ENCODE assay signal across 17 cellular contexts in genomic region chr2:132282911-132283310, GRCh38.
A peak's percentile ranks its signal among the peaks of the same experiment; 100 is the strongest.
DNase-seq lines count a peak whose midpoint lies in the region; ATAC-seq, FAIRE-seq and TF ChIP-seq lines count a peak whose summit lies in the region.
"Had no signal": no experiment of that assay in that cellular context is flagged by ENCODE, and none has a peak within 500 bp of the region (broad histone marks: within the 10 kb centered on the region; RNA-seq: fewer than 3 reads in every experiment).

No MANE protein-coding gene starts in this region.

- H4K12ac ChIP-seq in trophoblast cell (ENCODE audit: low read depth, low read length) = no peak overlapping the region

- H2BK12ac ChIP-seq in trophoblast cell (ENCODE audit: low read length) = no peak overlapping the region

- H3K27ac ChIP-seq in GM12878 (ENCODE audit: control insufficient read depth, insufficient read depth) (no peak overlapping the region), endodermal cell (ENCODE audit: low read depth, low read length) (no peak overlapping the region), trophoblast cell (ENCODE audit: low read depth, low read length) (no peak overlapping the region), SJCRH30 (no peak overlapping the region)
- H3K27ac ChIP-seq: GM23248 had no signal

- peak; percentile 89 for FAIRE-seq in GM12878 (lab: Jason Lieb, UNC)
- FAIRE-seq: H1 had no signal

- H4K91ac ChIP-seq in trophoblast cell (ENCODE audit: low read depth, low read length) = no peak overlapping the region

- peaks cover 5% of the 10 kb centered on the region for H3K4me1 Mint-ChIP-seq in endodermal cell
- H3K4me1 Mint-ChIP-seq: CD4-positive, alpha-beta memory T cell had no signal

- H3K27me3 ChIP-seq in GM12878 (replicated peaks in 1 of 2; ENCODE audit: control insufficient read depth in 2 of 2, insufficient read depth in 2 of 2, low read length in 1 of 2) (no peaks in the 10 kb centered on the region), endodermal cell (ENCODE audit: control insufficient read depth, insufficient read depth, low read length, poor library complexity, severe bottlenecking) (no peaks in the 10 kb centered on the region), trophoblast cell (ENCODE audit: insufficient read depth, low read length) (no peaks in the 10 kb centered on the region), SJCRH30 (no peaks in the 10 kb centered on the region)

- H3K79me2 ChIP-seq in GM12878 (ENCODE audit: control insufficient read depth, insufficient read depth, low read length) (no peaks in the 10 kb centered on the region), trophoblast cell (ENCODE audit: control insufficient read depth, insufficient read depth, low read length, poor library complexity) (no peaks in the 10 kb centered on the region)

- no peak overlapping the region for H3K4me2 ChIP-seq in GM12878 (ENCODE audit: control insufficient read depth, insufficient read depth)
- H3K4me2 ChIP-seq in trophoblast cell (ENCODE audit: low read length) = no peak overlapping the region

- no peak overlapping the region for H2AK5ac ChIP-seq in trophoblast cell (ENCODE audit: low read length)

- in situ Hi-C loops in GM12878 (cut with MboI) = no loop called here

- SMC1A ChIA-PET in GM12878 (lab: Charles Lee; ENCODE audit: uncharacterized antibody, unreplicated experiment) = no interaction called here

- TF ChIP-seq POLR2A in GM12878 (IDR thresholded peaks at IDR 0.05; ENCODE audit: low read depth, low read length) = no peak

- no peak overlapping the region for H3K18ac ChIP-seq in trophoblast cell (ENCODE audit: low read length)

- H3K4me1 ChIP-seq in GM12878 (ENCODE audit: control insufficient read depth, insufficient read depth, low read length) (no peaks in the 10 kb centered on the region), endodermal cell (ENCODE audit: control insufficient read depth, insufficient read depth, low read length) (no peaks in the 10 kb centered on the region), trophoblast cell (ENCODE audit: control insufficient read depth in 1 of 2, insufficient read depth in 2 of 2, low read length in 2 of 2) (no peaks in the 10 kb centered on the region), SJCRH30 (no peaks in the 10 kb centered on the region)

- peaks cover 6% of the 10 kb centered on the region for H3K27me3 Mint-ChIP-seq in endodermal cell (ENCODE audit: insufficient read depth)
- H3K27me3 Mint-ChIP-seq: CD4-positive, alpha-beta memory T cell had no signal

- 86% methylated on average over 9 of the region's 9 CpGs for WGBS in GM12878 (ENCODE audit: insufficient coverage, insufficient replicate concordance, low lambda C conversion rate, missing lambda C conversion rate)
- 93 to 98% methylated on average over 7 to 9 of the region's 9 CpGs for WGBS in endodermal cell (ENCODE audit: insufficient coverage in 1 of 2, insufficient read length in 1 of 2), 2 experiments
- no CpG with 5 or more reads among the region's 9 CpGs for WGBS in trophoblast cell (ENCODE audit: extremely low coverage, insufficient coverage, insufficient read length)

- H3K36me3 ChIP-seq in GM12878 (ENCODE audit: control insufficient read depth in 2 of 2, insufficient read depth in 2 of 2, low read length in 1 of 2) (no peaks in the 10 kb centered on the region), endodermal cell (ENCODE audit: control insufficient read depth, insufficient read depth, low read length) (no peaks in the 10 kb centered on the region), trophoblast cell (ENCODE audit: control insufficient read depth in 1 of 2, insufficient read depth in 2 of 2, low read length in 2 of 2) (no peaks in the 10 kb centered on the region), SJCRH30 (no peaks in the 10 kb centered on the region)

- no peak for TF ChIP-seq CTCF in GM12878 (IDR thresholded peaks at IDR 0.05 in 2 of 3, conservative IDR thresholded peaks at IDR 0.05 in 1 of 3; ENCODE audit: control insufficient read depth in 2 of 3, extremely low read depth in 1 of 3, insufficient read depth in 1 of 3, low read depth in 3 of 3, low read length in 3 of 3)
- no peak for TF ChIP-seq CTCF in endodermal cell (conservative IDR thresholded peaks at IDR 0.05)

- POLR2A ChIA-PET in GM12878 (lab: Charles Lee) = no interaction called here

- H3K9me3 ChIP-seq in GM12878 (replicated peaks; ENCODE audit: control insufficient read depth, insufficient read depth, low read length) (no peaks in the 10 kb centered on the region; the same call in 2 of the 3 replicates), endodermal cell (ENCODE audit: control insufficient read depth, low read length) (no peaks in the 10 kb centered on the region), trophoblast cell (ENCODE audit: insufficient read depth, low read depth, low read length) (peaks cover 18% of the 10 kb centered on the region), SJCRH30 (replicated peaks) (no peaks in the 10 kb centered on the region)

- no peaks in the 10 kb centered on the region for H4K20me1 ChIP-seq in GM12878 (ENCODE audit: control insufficient read depth, insufficient read depth)

- TF ChIP-seq RAD21 in GM12878 (IDR thresholded peaks at IDR 0.05; ENCODE audit: insufficient read depth, low read depth, low read length) = no peak

- no peak overlapping the region for H3K4ac ChIP-seq in trophoblast cell (ENCODE audit: low read depth, low read length)

- ATAC-seq in GM12878 (no peak), GM21737 (IDR thresholded peaks at IDR 0.05; ENCODE audit: unreplicated experiment) (no peak)

- H3K23ac ChIP-seq in trophoblast cell (ENCODE audit: low read length) = no peak overlapping the region

- H2AFZ ChIP-seq in GM12878 (ENCODE audit: control insufficient read depth, low read depth, low read length) (no peak overlapping the region), trophoblast cell (ENCODE audit: insufficient read depth, low read length, poor library complexity) (no peak overlapping the region)
- H2AFZ ChIP-seq: GM23248 had no signal

- H3K4me3 ChIP-seq in GM12878 = no peak overlapping the region
- H3K4me3 ChIP-seq in endodermal cell (ENCODE audit: low read length) = no peak overlapping the region
- peak overlapping the region; percentile 26 for H3K4me3 ChIP-seq in trophoblast cell (ENCODE audit: low read depth, low read length)
- H3K4me3 ChIP-seq in SJCRH30 = no peak overlapping the region
- H3K4me3 ChIP-seq: GM23248 had no signal

- H3K9me3 Mint-ChIP-seq in endodermal cell = peaks cover 27% of the 10 kb centered on the region

- no peak for TF ChIP-seq EP300 in GM12878 (IDR thresholded peaks at IDR 0.05; ENCODE audit: borderline replicate concordance in 1 of 2, control insufficient read depth in 1 of 2, low read depth in 2 of 2, low read length in 2 of 2)

- intact Hi-C loops in GM12878 (cut with micrococcal nuclease; ENCODE audit: unreplicated experiment) = no loop called here

- no peaks in the 10 kb centered on the region for H3K79me1 ChIP-seq in trophoblast cell (ENCODE audit: low read length)

- H4K8ac ChIP-seq in trophoblast cell (ENCODE audit: low read depth, low read length) = no peak overlapping the region

- no peak overlapping the region for H2BK120ac ChIP-seq in trophoblast cell (ENCODE audit: insufficient read depth, low read length, poor library complexity)

- no peak overlapping the region for H3K9ac ChIP-seq in GM12878 (ENCODE audit: control insufficient read depth, insufficient read depth, low read length)
- H3K9ac ChIP-seq in endodermal cell (ENCODE audit: extremely low read depth, low read length, poor library complexity, severe bottlenecking) = no peak overlapping the region
- H3K9ac ChIP-seq in trophoblast cell (ENCODE audit: low read length) = peak overlapping the region; percentile 46
- H3K9ac ChIP-seq: GM23248 had no signal

- H3K36me3 Mint-ChIP-seq in endodermal cell (ENCODE audit: low read depth) = no peaks in the 10 kb centered on the region

- no TSS peak for BruUV-seq in GM12878 (replicated peaks; lab: Mats Ljungman, UMichigan)

- no peak overlapping the region for H3K14ac ChIP-seq in trophoblast cell (ENCODE audit: low read length)

- H3K27ac Mint-ChIP-seq in endodermal cell = no peak overlapping the region
- H3K27ac Mint-ChIP-seq: CD4-positive, alpha-beta memory T cell had no signal

- RAD21 ChIA-PET in GM12878 (lab: Charles Lee; ENCODE audit: unreplicated experiment) = no interaction called here

- H3K4me3 Mint-ChIP-seq in endodermal cell = no peak overlapping the region
- H3K4me3 Mint-ChIP-seq: CD4-positive, alpha-beta memory T cell had no signal

- no peak overlapping the region for H2BK5ac ChIP-seq in trophoblast cell (ENCODE audit: low read depth, low read length, poor library complexity)

- DNase-seq in GM12878 (ENCODE audit: low read depth, low spot score) = no peak
- peak; percentile 24 for DNase-seq in endodermal cell
- no peak for DNase-seq in trophoblast cell
- DNase-seq in SKM-1 (lab: John Stamatoyannopoulos, UW; ENCODE audit: unreplicated experiment) = no peak
- no peak for DNase-seq in SJCRH30
- DNase-seq: C1 segment of cervical spinal cord; Calu3; CD4-positive, alpha-beta memory T cell; COR-L47; DMS53; DMS79 treated with DMSO at 0.1 percent for 48 hours; GF-D8; GM23248; H7; HCEC 1CT had no signal

- CTCF ChIA-PET in GM12878 (lab: Yijun Ruan, JAX) = no interaction called here

TF ChIP-seq in GM12878, 131 proteins besides CTCF, POLR2A, EP300 and RAD21 (continues in another document):
- TF ChIP-seq ZNF687 (IDR thresholded peaks at IDR 0.05) = no peak
